ENCODE assay signal across 24 cellular contexts in the genomic region with DNA sequence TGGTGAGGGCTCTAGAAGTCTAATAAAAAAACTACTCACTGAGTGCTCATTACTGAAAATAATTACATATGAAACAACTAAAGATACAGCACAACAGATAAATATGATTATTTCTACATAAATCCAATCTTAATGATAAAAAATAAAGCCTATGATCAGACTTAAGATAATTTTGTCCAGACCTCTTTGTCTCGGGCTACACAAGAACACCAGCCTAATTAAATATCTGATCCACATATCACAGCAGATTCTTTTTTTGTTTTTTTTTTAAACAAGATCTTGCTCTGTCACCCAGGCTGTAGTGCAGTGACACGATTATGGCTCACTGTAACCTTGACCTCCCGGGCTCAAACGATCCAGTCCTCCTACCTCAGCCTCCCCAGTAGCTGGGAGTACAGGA. TPM values are rescaled to one million over a fixed set of nuclear protein-coding genes. Genes with fewer than 3 reads are reported as not detected.
"Had no signal": no experiment of that assay in that cellular context is flagged by ENCODE, and none has a peak within 500 bp of the region (broad histone marks: within the 10 kb centered on the region; RNA-seq: fewer than 3 reads in every experiment).

No MANE protein-coding gene starts in this region.

- H3K27ac ChIP-seq: colonic mucosa, epithelial cell of prostate, esophagus squamous epithelium, gastrocnemius medialis, heart right ventricle, left lung, lower lobe of right lung had no signal

- H3K27ac Mint-ChIP-seq: dendritic cell treated with granulocyte-macrophage colony-stimulating factor and Interleukin-4, amounts not matched to agents 40 ng/mL and 50 ng/mL, for 4 days; memory B cell had no signal

- H3K27me3 Mint-ChIP-seq: dendritic cell treated with granulocyte-macrophage colony-stimulating factor and Interleukin-4, amounts not matched to agents 40 ng/mL and 50 ng/mL, for 4 days; effector memory CD8-positive, alpha-beta T cell; memory B cell had no signal

- H3K4me1 ChIP-seq: colonic mucosa, esophagus squamous epithelium, gastrocnemius medialis, heart right ventricle, left lung, lower lobe of right lung had no signal

- H3K4me3 ChIP-seq: colonic mucosa, esophagus squamous epithelium, gastrocnemius medialis, heart right ventricle, left lung, lower lobe of right lung had no signal

- H3K36me3 ChIP-seq: colonic mucosa had no signal

- H3K27me3 ChIP-seq: colonic mucosa, esophagus squamous epithelium, gastrocnemius medialis, heart right ventricle, left lung had no signal

- H3K9me3 ChIP-seq: colonic mucosa, esophagus squamous epithelium, gastrocnemius medialis, heart right ventricle, left lung, lower lobe of right lung had no signal

- H3K4me3 Mint-ChIP-seq: dendritic cell treated with granulocyte-macrophage colony-stimulating factor and Interleukin-4, amounts not matched to agents 40 ng/mL and 50 ng/mL, for 4 days; effector memory CD8-positive, alpha-beta T cell; endodermal cell; memory B cell had no signal

- H3K9me3 Mint-ChIP-seq: dendritic cell treated with granulocyte-macrophage colony-stimulating factor and Interleukin-4, amounts not matched to agents 40 ng/mL and 50 ng/mL, for 4 days; effector memory CD8-positive, alpha-beta T cell; endodermal cell; memory B cell had no signal

- DNase-seq: colonic mucosa; cortex of kidney; effector CD8-positive, alpha-beta T cell; effector memory CD8-positive, alpha-beta T cell; endodermal cell; erythroblast; esophagus squamous epithelium; foreskin fibroblast; foreskin melanocyte; gastrocnemius medialis; glutamatergic neuron; head of caudate nucleus; heart right ventricle; hippocampal formation; left cardiac atrium; left lung; left ventricle myocardium superior; lower lobe of right lung; mesendoderm; midbrain had no signal

RNA-seq across cellular contexts. Expression of gene SMAD9, which starts 30.3 kb away (rescaled TPM):
- total RNA-seq: mononuclear cell had no signal
